Comparison of ENCODE assay signal across 15 cellular contexts in genomic region chr20:50915424-50915823, GRCh38. TPM values are rescaled to one million over a fixed set of nuclear protein-coding genes. Genes with fewer than 3 reads are reported as not detected.
DNase-seq lines count a peak whose midpoint lies in the region; ATAC-seq and TF ChIP-seq lines count a peak whose summit lies in the region.
"Had no signal": no experiment of that assay in that cellular context is flagged by ENCODE, and none has a peak within 500 bp of the region (broad histone marks: within the 10 kb centered on the region; RNA-seq: fewer than 3 reads in every experiment).

No MANE protein-coding gene starts in this region.

- peaks cover 6% of the 10 kb centered on the region for H3K27me3 Mint-ChIP-seq in neural progenitor cell (ENCODE audit: insufficient read depth, low read depth)
- H3K27me3 Mint-ChIP-seq: progenitor cell of endocrine pancreas had no signal

- peaks cover 41% of the 10 kb centered on the region for H3K4me1 Mint-ChIP-seq in neural progenitor cell

- no peak overlapping the region for H3K4me3 Mint-ChIP-seq in neural progenitor cell

- H3K4me3 ChIP-seq in GM23248, result peak overlapping the region; percentile 40
- H3K4me3 ChIP-seq in esophagus muscularis mucosa, result no peak overlapping the region
- no peak overlapping the region for H3K4me3 ChIP-seq in neural progenitor cell
- H3K4me3 ChIP-seq in spleen, result no peak overlapping the region
- H3K4me3 ChIP-seq: thyroid gland had no signal

- TF ChIP-seq CTCF in esophagus muscularis mucosa (IDR thresholded peaks at IDR 0.05) (no peak), neural progenitor cell (IDR thresholded peaks at IDR 0.05) (no peak), spleen (IDR thresholded peaks at IDR 0.05 in 8 of 11, conservative IDR thresholded peaks at IDR 0.05 in 3 of 11) (no peak)

- in situ Hi-C loops in GM23248 (cut with MboI), result no loop called here

- H3K9ac ChIP-seq in GM23248 (peak overlapping the region; percentile 41; the same call in 1 of the 2 replicates), neural progenitor cell (peak overlapping the region; percentile 9)

- no peaks in the 10 kb centered on the region for H3K9me3 ChIP-seq in GM23248 (ENCODE audit: low read depth)
- no peaks in the 10 kb centered on the region for H3K9me3 ChIP-seq in esophagus muscularis mucosa
- H3K9me3 ChIP-seq in neural progenitor cell (ENCODE audit: low read depth), result no peaks in the 10 kb centered on the region
- H3K9me3 ChIP-seq in spleen, result no peaks in the 10 kb centered on the region
- H3K9me3 ChIP-seq: thyroid gland had no signal

- H3K79me2 ChIP-seq in GM23248 (ENCODE audit: insufficient read depth) (peaks cover 98% of the 10 kb centered on the region), neural progenitor cell (ENCODE audit: low read depth) (peaks cover 100% of the 10 kb centered on the region)

- H3K4me2 ChIP-seq in GM23248 (ENCODE audit: unreplicated experiment), result peak overlapping the region; percentile 49
- H3K4me2 ChIP-seq in neural progenitor cell, result no peak overlapping the region

- H3K27me3 ChIP-seq in GM23248 (replicated peaks; ENCODE audit: insufficient read depth) (no peaks in the 10 kb centered on the region), esophagus muscularis mucosa (no peaks in the 10 kb centered on the region), neural progenitor cell (no peaks in the 10 kb centered on the region), spleen (replicated peaks in 1 of 7) (no peaks in the 10 kb centered on the region)
- H3K27me3 ChIP-seq: thyroid gland had no signal

- H3F3A ChIP-seq in GM23248 (ENCODE audit: insufficient read depth) (peaks cover 88% of the 10 kb centered on the region), neural progenitor cell (ENCODE audit: low read depth) (peaks cover 37% of the 10 kb centered on the region)

- TF ChIP-seq EP300 in esophagus muscularis mucosa (IDR thresholded peaks at IDR 0.05), result no peak

- TF ChIP-seq POLR2A in esophagus muscularis mucosa (IDR thresholded peaks at IDR 0.05; ENCODE audit: low read depth), result no peak
- TF ChIP-seq POLR2A in spleen (IDR thresholded peaks at IDR 0.05), result no peak

- H4K20me1 ChIP-seq in GM23248 (ENCODE audit: insufficient read depth), result peaks cover 24% of the 10 kb centered on the region; the same call in 1 of the 2 replicates
- H4K20me1 ChIP-seq in neural progenitor cell (ENCODE audit: low read depth), result peaks cover 100% of the 10 kb centered on the region

- H3K36me3 ChIP-seq in GM23248 (ENCODE audit: low read depth), result no peaks in the 10 kb centered on the region
- no peaks in the 10 kb centered on the region for H3K36me3 ChIP-seq in esophagus muscularis mucosa
- H3K36me3 ChIP-seq in neural progenitor cell, result peaks cover 16% of the 10 kb centered on the region
- peaks cover 0 to 37% (median 3%) of the 10 kb centered on the region in 6 donors for H3K36me3 ChIP-seq in spleen
- H3K36me3 ChIP-seq: thyroid gland had no signal

- H3K4me1 ChIP-seq in GM23248 (ENCODE audit: insufficient read depth) (peaks cover 84% of the 10 kb centered on the region), esophagus muscularis mucosa (peaks cover 65 to 98% (median 88%) of the 10 kb centered on the region in 4 donors), neural progenitor cell (peaks cover 35% of the 10 kb centered on the region), spleen (peaks cover 36 to 100% (median 81%) of the 10 kb centered on the region in 6 donors)

- DNase-seq in GM23248, result peak; percentile 82
- no peak for DNase-seq in esophagus muscularis mucosa (ENCODE audit: extremely low spot score)
- no peak for DNase-seq in neural progenitor cell (ENCODE audit: low spot score)
- DNase-seq in SW480 (ENCODE audit: low spot score), result no peak
- DNase-seq in spleen, result no peak
- DNase-seq in NCI-H69 (lab: John Stamatoyannopoulos, UW), result no peak
- DNase-seq: activated CD4-positive, CD25-positive, alpha-beta regulatory T cell treated with anti-CD3 and anti-CD28 coated beads, Interleukin-2, amount 50 U/mL, for 72 hours; KG1; left cardiac atrium; NCI-H2171; RPMI8226; thyroid gland had no signal

- peak overlapping the region; percentile 58 for H3K27ac ChIP-seq in GM23248
- peak overlapping the region; percentile 17 to 54 (median 20) for H3K27ac ChIP-seq in esophagus muscularis mucosa (replicated peaks in 1 of 4)
- H3K27ac ChIP-seq in neural progenitor cell, result no peak overlapping the region
- H3K27ac ChIP-seq in spleen, result peak overlapping the region in 3 of 8 donors; percentile 16 to 40 (median 25)

- H2AFZ ChIP-seq in GM23248 (no peak overlapping the region), neural progenitor cell (replicated peaks) (no peak overlapping the region)

- intact Hi-C loops in esophagus muscularis mucosa (cut with DNase I), result no loop called here
- intact Hi-C loops in spleen (cut with DNase I; ENCODE audit: low total_unique reads), result no loop called here

- peaks cover 12% of the 10 kb centered on the region for H3K36me3 Mint-ChIP-seq in neural progenitor cell

- H3K9me3 Mint-ChIP-seq in neural progenitor cell, result no peaks in the 10 kb centered on the region

- H3K27ac Mint-ChIP-seq in neural progenitor cell, result no peak overlapping the region

- ATAC-seq in SK-N-SH treated with all-trans-retinoic acid at 6 μM for 48 hours (peak; percentile 45), GM21367 (IDR thresholded peaks at IDR 0.05; ENCODE audit: unreplicated experiment) (no peak)

- WGBS in GM23248 (ENCODE audit: low coverage in 1 of 2, low lambda C conversion rate in 2 of 2, missing lambda C conversion rate in 2 of 2), 2 experiments, result 17 to 20% methylated on average over 3 of the region's 3 CpGs
- WGBS in esophagus muscularis mucosa, result 41% methylated on average over 3 of the region's 3 CpGs
- WGBS in spleen, 5 donors, result 48 to 68% (median 55%) methylated on average over 3 of the region's 3 CpGs

- no peaks in the 10 kb centered on the region for H3K9me2 ChIP-seq in GM23248 (ENCODE audit: insufficient read depth)

TF ChIP-seq in SK-N-SH treated with all-trans-retinoic acid at 6 μM for 48 hours, 23 proteins besides CTCF, POLR2A, EP300 and RAD21 (continues in another document):
- no peak for TF ChIP-seq ISL1 (CRISPR knock-in tag; IDR thresholded peaks at IDR 0.05)
- no peak for TF ChIP-seq ZNF565 (CRISPR knock-in tag; conservative IDR thresholded peaks at IDR 0.05; ENCODE audit: low read depth)
- TF ChIP-seq TCF4 (CRISPR knock-in tag; IDR thresholded peaks at IDR 0.05; ENCODE audit: borderline replicate concordance), result no peak
- TF ChIP-seq SNAI2 (CRISPR knock-in tag; IDR thresholded peaks at IDR 0.05), result no peak
- TF ChIP-seq CREB5 (CRISPR knock-in tag; IDR thresholded peaks at IDR 0.05; ENCODE audit: low read depth), result no peak
- TF ChIP-seq ARNTL (CRISPR knock-in tag; IDR thresholded peaks at IDR 0.05; ENCODE audit: borderline replicate concordance, low read depth), result no peak
- no peak for TF ChIP-seq ZNF8 (CRISPR knock-in tag; IDR thresholded peaks at IDR 0.05)
- no peak for TF ChIP-seq ZNF70 (CRISPR knock-in tag; IDR thresholded peaks at IDR 0.05)
- no peak for TF ChIP-seq ZFP30 (CRISPR knock-in tag; IDR thresholded peaks at IDR 0.05)
- no peak for TF ChIP-seq CSRNP3 (CRISPR knock-in tag; IDR thresholded peaks at IDR 0.05)

RNA-seq across cellular contexts. Expression of gene ADNP, which starts 15.8 kb away (rescaled TPM):
- total RNA-seq in GM23248 (2014; rRNA removed; shearing (Covaris generic)), result 14.9 and 15.0 TPM in 2 replicates
- polyA plus RNA-seq in GM23248 (2016; fragmentation: Nextera tagmentation; extraction: Ambion mirVana) (32.6 and 34.2 TPM in 2 replicates), spleen (10 to 100 TPM; 30.6 to 34.3 (median 33.4) TPM)
- total RNA-seq in esophagus muscularis mucosa (10 to 100 TPM; 39.1 to 59.8 (median 48.2) TPM), neural progenitor cell (ENCODE audit: low replicate concordance) (56.1 and 75.4 TPM in 2 replicates), spleen (10 to 100 TPM; 54.2 to 78.8 (median 67.5) TPM)

RNA-seq across cellular contexts. Expression of gene DPM1, which starts 42.9 kb away (rescaled TPM):
- total RNA-seq in GM23248 (2014; rRNA removed; shearing (Covaris generic)), result 59.1 and 93.1 TPM in 2 replicates
- polyA plus RNA-seq in GM23248 (2016; fragmentation: Nextera tagmentation; extraction: Ambion mirVana) (122 and 127 TPM in 2 replicates), spleen (10 to 100 TPM; 40.7 to 65.0 (median 46.9) TPM)
- total RNA-seq in esophagus muscularis mucosa (10 to 100 TPM; 33.6 to 56.3 (median 41.7) TPM), neural progenitor cell (ENCODE audit: low replicate concordance) (76.7 and 173 TPM in 2 replicates), spleen (10 to 100 TPM; 28.1 to 62.5 (median 37.9) TPM)

RNA-seq across cellular contexts. Expression of gene MOCS3, which starts 43.2 kb away (rescaled TPM):
- 7.2 and 11.5 TPM in 2 replicates for total RNA-seq in GM23248 (2014; rRNA removed; shearing (Covaris generic))
- 5.3 and 5.6 TPM in 2 replicates for polyA plus RNA-seq in GM23248 (2016; fragmentation: Nextera tagmentation; extraction: Ambion mirVana)
- total RNA-seq in esophagus muscularis mucosa, result 1 to 10 TPM; 2.9 to 6.2 (median 4.2) TPM
- total RNA-seq in neural progenitor cell (ENCODE audit: low replicate concordance), result 5.6 and 7.5 TPM in 2 replicates
- total RNA-seq in spleen, result 1 to 10 TPM; 3.4 to 7.0 (median 5.3) TPM
- polyA plus RNA-seq in spleen, result 1 to 10 TPM; 2.6 to 4.2 (median 3.2) TPM
